In genomic region chr5:23084815-23085214, GRCh38 we compare ENCODE assay signal across 13 cellular contexts.
DNase-seq lines count a peak whose midpoint lies in the region; ATAC-seq and FAIRE-seq lines count a peak whose summit lies in the region.
"Had no signal": no experiment of that assay in that cellular context is flagged by ENCODE, and none has a peak within 500 bp of the region (broad histone marks: within the 10 kb centered on the region; RNA-seq: fewer than 3 reads in every experiment).

No MANE protein-coding gene starts in this region.

- no peak for FAIRE-seq in frontal cortex (lab: Jason Lieb, UNC)
- FAIRE-seq: keratinocyte had no signal

- H3K36me3 ChIP-seq in mesendoderm (ENCODE audit: control insufficient read depth, insufficient read depth, low read length), result no peaks in the 10 kb centered on the region
- H3K36me3 ChIP-seq: adrenal gland had no signal

- ATAC-seq in GM19324 (IDR thresholded peaks at IDR 0.05; ENCODE audit: low FRiP score, unreplicated experiment) (peak; percentile 94), HG03460 (IDR thresholded peaks at IDR 0.05; ENCODE audit: unreplicated experiment) (peak; percentile 84), HG02678 (IDR thresholded peaks at IDR 0.05; ENCODE audit: unreplicated experiment) (no peak)
- ATAC-seq: natural killer cell, Panc1, sciatic nerve had no signal

- H2AK5ac ChIP-seq in mesendoderm (ENCODE audit: low read length), result no peak overlapping the region

- H2BK5ac ChIP-seq in mesendoderm (ENCODE audit: low read length), result no peak overlapping the region

- no peak overlapping the region for H3K4me3 ChIP-seq in mesendoderm (ENCODE audit: low read length)
- H3K4me3 ChIP-seq: adrenal gland had no signal

- peak; percentile 48 for DNase-seq in NCI-H524 treated with DMSO at 0.1 percent for 48 hours (lab: John Stamatoyannopoulos, UW)
- DNase-seq in mesendoderm, result peak; percentile 3
- DNase-seq in occipital lobe (lab: John Stamatoyannopoulos, UW), result no peak
- no peak for DNase-seq in frontal cortex (ENCODE audit: low spot score in 2 of 2)
- DNase-seq: activated CD8-positive, alpha-beta memory T cell treated with anti-CD3 and anti-CD28 coated beads, Interleukin-2, amount 50 U/mL, for 48 hours; adrenal gland; natural killer cell had no signal

- H3K27me3 ChIP-seq in mesendoderm (ENCODE audit: insufficient read depth, low read length, poor library complexity), result no peaks in the 10 kb centered on the region
- H3K27me3 ChIP-seq: adrenal gland had no signal

- no peaks in the 10 kb centered on the region for H3K4me1 ChIP-seq in mesendoderm (ENCODE audit: control insufficient read depth, low read depth, low read length)
- H3K4me1 ChIP-seq: adrenal gland had no signal

- WGBS in mesendoderm (ENCODE audit: extremely low coverage, insufficient coverage, low lambda C conversion rate), result no CpG with 5 or more reads among the region's 3 CpGs

- H4K5ac ChIP-seq in mesendoderm (ENCODE audit: low read length), result no peak overlapping the region

- H3K79me1 ChIP-seq in mesendoderm (ENCODE audit: low read length), result no peaks in the 10 kb centered on the region

- H3K9ac ChIP-seq in mesendoderm (ENCODE audit: low read length), result no peak overlapping the region

- H3K27ac ChIP-seq in mesendoderm (ENCODE audit: low read depth, low read length), result no peak overlapping the region
- H3K27ac ChIP-seq: adrenal gland had no signal

- no peak overlapping the region for H2BK120ac ChIP-seq in mesendoderm (ENCODE audit: low read depth, low read length)

- H3K4ac ChIP-seq in mesendoderm (ENCODE audit: low read depth, low read length), result no peak overlapping the region

- no peak overlapping the region for H3K4me2 ChIP-seq in mesendoderm (ENCODE audit: low read length)

- H2BK15ac ChIP-seq in mesendoderm (replicated peaks; ENCODE audit: low read depth), result no peak overlapping the region

- no peak overlapping the region for H3K56ac ChIP-seq in mesendoderm (ENCODE audit: low read length)

- no peak overlapping the region for H3K18ac ChIP-seq in mesendoderm (ENCODE audit: low read length)

- no peak overlapping the region for H3K23ac ChIP-seq in mesendoderm (ENCODE audit: low read length)

- H4K8ac ChIP-seq in mesendoderm (ENCODE audit: low read depth, low read length), result no peak overlapping the region

- no peaks in the 10 kb centered on the region for H3K79me2 ChIP-seq in mesendoderm (ENCODE audit: control insufficient read depth, insufficient read depth, low read length)

Comparison
In these comparisons a context has a peak if more than half of its experiments do, and no peak if none do; other contexts are left out.
1. DNase-seq: peak in NCI-H524 treated with DMSO at 0.1 percent for 48 hours (single experiment) and mesendoderm (single experiment); none in occipital lobe (single experiment) and frontal cortex (0 of 2).